26 cellular contexts compared by ENCODE assay signal in the genomic region with DNA sequence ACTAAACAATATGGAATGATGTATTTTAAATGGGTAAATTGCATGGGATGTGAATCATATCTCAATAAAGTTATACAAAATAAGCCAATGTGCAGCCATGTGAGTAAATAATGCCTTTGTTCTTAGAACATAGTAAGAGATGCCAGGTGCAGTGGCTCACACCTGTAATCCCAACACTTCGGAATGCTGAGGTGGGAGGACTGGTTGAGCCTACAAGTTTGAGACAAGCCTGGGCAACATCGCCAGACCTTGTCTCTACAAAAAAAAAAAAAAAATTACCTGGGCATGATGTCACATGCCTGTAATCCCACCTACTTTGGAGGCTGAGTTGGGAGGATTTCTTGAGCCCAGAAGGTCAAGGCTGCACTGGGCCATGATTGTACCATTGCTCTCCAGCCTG.
"Had no signal": no experiment of that assay in that cellular context is flagged by ENCODE, and none has a peak within 500 bp of the region (broad histone marks: within the 10 kb centered on the region; RNA-seq: fewer than 3 reads in every experiment).

No MANE protein-coding gene starts in this region.

- H3K27ac ChIP-seq: esophagus muscularis mucosa, heart right ventricle, lower lobe of right lung, ovary, psoas muscle, sigmoid colon, spleen, testis, tibial artery, upper lobe of left lung had no signal

- H3K9me3 ChIP-seq: lower lobe of right lung, ovary, psoas muscle, sigmoid colon, testis, tibial artery, upper lobe of left lung had no signal

- H3K27ac Mint-ChIP-seq: effector memory CD8-positive, alpha-beta T cell; memory B cell; natural killer cell; stimulated activated memory B cell treated with anti-CD40 and anti-IgM and Interleukin-4, amounts not matched to agents 10 μg/mL and 1 μg/mL and 100 μg/mL, for 72 hours had no signal

- H3K36me3 Mint-ChIP-seq: memory B cell; stimulated activated memory B cell treated with anti-CD40 and anti-IgM and Interleukin-4, amounts not matched to agents 10 μg/mL and 1 μg/mL and 100 μg/mL, for 72 hours had no signal

- H3K4me3 ChIP-seq: esophagus muscularis mucosa, heart right ventricle, lower lobe of right lung, ovary, psoas muscle, sigmoid colon, spleen, testis, tibial artery, upper lobe of left lung had no signal

- H3K27me3 ChIP-seq: esophagus muscularis mucosa, heart right ventricle, ovary, sigmoid colon, spleen, testis, tibial artery, upper lobe of left lung had no signal

- DNase-seq: cortex of kidney; effector memory CD8-positive, alpha-beta T cell; foreskin melanocyte; glutamatergic neuron; heart right ventricle; hippocampal formation; kidney glomerular epithelial cell; left ventricle myocardium superior; lower lobe of right lung; natural killer cell; occipital lobe; ovary; posterior cingulate gyrus; psoas muscle; right cardiac atrium; sigmoid colon; spleen; stimulated activated CD4-positive, alpha-beta T cell treated with anti-CD3 and anti-CD28 coated beads, Interleukin-4, amount 100 ng/mL, for 4 hours; stimulated activated naive CD8-positive, alpha-beta T cell treated with anti-CD3 and anti-CD28 coated beads, Interleukin-15, Interleukin-2, amounts not matched to agents 100 U/mL and 50 U/mL, for 24 hours; substantia nigra; testis; tibial artery; upper lobe of left lung had no signal

- H3K36me3 ChIP-seq: esophagus muscularis mucosa, heart right ventricle, lower lobe of right lung, ovary, sigmoid colon, spleen, tibial artery, upper lobe of left lung had no signal

- H3K4me1 ChIP-seq: heart right ventricle, lower lobe of right lung, psoas muscle, spleen, testis, upper lobe of left lung had no signal

- ATAC-seq: effector memory CD8-positive, alpha-beta T cell; heart right ventricle; left ventricle myocardium superior; lower lobe of right lung; natural killer cell; psoas muscle; right cardiac atrium; stimulated activated memory B cell treated with anti-CD40 and anti-IgM and Interleukin-4, amounts not matched to agents 10 μg/mL and 1 μg/mL and 100 μg/mL, for 72 hours; stimulated activated naive CD8-positive, alpha-beta T cell treated with anti-CD3 and anti-CD28 coated beads, Interleukin-15, Interleukin-2, amounts not matched to agents 100 U/mL and 50 U/mL, for 24 hours had no signal
